Comparison of ENCODE assay signal across 36 cellular contexts in the genomic region with DNA sequence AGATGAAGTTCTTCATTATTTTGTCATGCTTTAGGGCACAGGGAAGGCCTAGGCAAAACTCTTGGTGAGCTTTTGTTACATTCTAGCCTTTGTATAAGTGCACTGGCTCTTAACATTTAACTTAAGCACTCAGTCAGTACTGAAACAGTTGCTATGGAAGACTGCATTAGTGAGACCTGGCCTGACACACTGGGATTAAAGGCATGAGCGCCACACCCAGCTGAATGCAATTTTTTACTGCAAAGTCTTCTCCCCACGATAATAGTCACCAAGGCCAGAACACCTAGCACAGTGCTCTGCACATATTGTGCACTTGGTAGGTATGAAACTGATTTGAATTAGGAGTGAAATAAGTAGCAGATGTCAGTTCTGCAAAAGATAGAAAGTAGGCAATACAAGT.
"Had no signal": no experiment of that assay in that cellular context is flagged by ENCODE, and none has a peak within 500 bp of the region (broad histone marks: within the 10 kb centered on the region; RNA-seq: fewer than 3 reads in every experiment).

No MANE protein-coding gene starts in this region.

- H3K36me3 ChIP-seq: MG63 had no signal

- H3K27ac ChIP-seq: KMS-11 had no signal

- H3K27me3 ChIP-seq: MG63 had no signal

- H3K4me2 ChIP-seq: KMS-11 had no signal

- H3K9me3 ChIP-seq: MG63 had no signal

- H3K4me3 ChIP-seq: MG63 had no signal

- DNase-seq: Karpas-422, Kasumi-1, MG63, MM.1S, MV-4-11, NCI-H1048, NCI-H1092, NCI-H1092 treated with DMSO at 0.1 percent for 48 hours, NCI-H1105, NCI-H1105 treated with DMSO at 0.1 percent for 48 hours, NCI-H1417, NCI-H1417 treated with DMSO at 0.1 percent for 48 hours, NCI-H1436, NCI-H1436 treated with DMSO at 0.1 percent for 48 hours, NCI-H146, NCI-H1694, NCI-H1694 treated with DMSO at 0.1 percent for 48 hours, NCI-H187, NCI-H187 treated with DMSO at 0.1 percent for 48 hours, NCI-H1930, NCI-H2029, NCI-H2029 treated with DMSO at 0.1 percent for 48 hours, NCI-H2081, NCI-H2081 treated with DMSO at 0.1 percent for 48 hours, NCI-H2107, NCI-H2171, NCI-H2171 treated with DMSO at 0.1 percent for 48 hours, NCI-H2227 treated with DMSO at 0.1 percent for 48 hours, NCI-H226, NCI-H345, NCI-H446, NCI-H446 treated with DMSO at 0.1 percent for 48 hours, NCI-H510A, NCI-H510A treated with DMSO at 0.1 percent for 48 hours, NCI-H524 had no signal

- H3K9ac ChIP-seq: KMS-11 had no signal
